ENCODE assay signal across 25 cellular contexts in the genomic region with DNA sequence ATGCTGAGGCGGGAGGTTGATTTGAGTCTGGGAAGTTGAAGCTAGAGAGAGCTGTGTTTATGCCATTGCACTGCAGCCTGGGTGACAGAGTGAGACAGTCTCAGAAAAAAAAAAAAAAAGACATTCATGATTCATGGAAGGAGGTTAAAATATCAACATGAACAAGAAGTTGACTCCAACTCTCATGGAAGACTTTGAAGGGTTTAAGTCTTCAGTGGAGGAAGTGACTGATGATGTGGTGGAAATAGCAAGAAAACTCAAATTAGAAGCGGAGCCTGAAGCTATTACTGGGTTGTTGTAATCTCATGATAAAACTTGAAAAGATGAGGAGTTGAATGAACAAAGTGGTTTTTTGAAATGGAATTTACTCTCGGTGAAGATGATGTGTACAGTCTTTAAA.
A peak's percentile ranks its signal among the peaks of the same experiment; 100 is the strongest.
DNase-seq lines count a peak whose midpoint lies in the region; ATAC-seq and TF ChIP-seq lines count a peak whose summit lies in the region.
"Had no signal": no experiment of that assay in that cellular context is flagged by ENCODE, and none has a peak within 500 bp of the region (broad histone marks: within the 10 kb centered on the region; RNA-seq: fewer than 3 reads in every experiment).

No MANE protein-coding gene starts in this region.

- no peak for TF ChIP-seq CTCF in foreskin keratinocyte (conservative IDR thresholded peaks at IDR 0.05)

- no peaks in the 10 kb centered on the region for H3K4me1 ChIP-seq in foreskin keratinocyte
- H3K4me1 ChIP-seq: lower lobe of right lung, psoas muscle had no signal

- no peaks in the 10 kb centered on the region for H3K27me3 ChIP-seq in foreskin keratinocyte
- H3K27me3 ChIP-seq: hepatocyte had no signal

- peak; percentile 82 for ATAC-seq in foreskin keratinocyte
- no peak for ATAC-seq in HG03139 (IDR thresholded peaks at IDR 0.05; ENCODE audit: unreplicated experiment)
- ATAC-seq: esophagus mucosa; lower lobe of right lung; naive thymus-derived CD8-positive, alpha-beta T cell; psoas muscle; stimulated activated effector memory CD8-positive, alpha-beta T cell treated with anti-CD3 and anti-CD28 coated beads, Interleukin-12 subunit alpha, Interleukin-12 subunit beta, amount 100 ng/mL, for 72 hours had no signal

- H3K27ac ChIP-seq in foreskin keratinocyte: peak overlapping the region; percentile 46
- H3K27ac ChIP-seq: hepatocyte, KMS-11, lower lobe of right lung, psoas muscle, RWPE1, SK-N-MC had no signal

- DNase-seq in EH (ENCODE audit: low read depth) (peak; percentile 71), HT1080 (ENCODE audit: low read depth) (peak; percentile 92), amniotic epithelial cell (ENCODE audit: low read depth) (peak; percentile 15), foreskin keratinocyte (peak; percentile 90 to 94), NCI-H1092 treated with DMSO at 0.1 percent for 48 hours (lab: John Stamatoyannopoulos, UW) (no peak), middle frontal gyrus (ENCODE audit: extremely low spot score, low spot score) (no peak), NCI-H2227 (lab: John Stamatoyannopoulos, UW; ENCODE audit: unreplicated experiment) (no peak)
- DNase-seq: activated CD4-positive, CD25-positive, alpha-beta regulatory T cell; activated gamma-delta T cell; activated naive CD8-positive, alpha-beta T cell treated with anti-CD3 and anti-CD28 coated beads for 36 hours; activated T-cell treated with anti-CD3 and anti-CD28 coated beads, Interleukin-2, amount 50 U/mL, for 24 hours; CD8-positive, alpha-beta memory T cell; lower lobe of right lung; naive thymus-derived CD8-positive, alpha-beta T cell; NCI-H1436 treated with DMSO at 0.1 percent for 48 hours; occipital lobe; psoas muscle; stimulated activated CD4-positive, alpha-beta T cell treated with anti-CD3 and anti-CD28 coated beads, Interleukin-15, amount 100 ng/mL, for 24 hours had no signal

Comparison
In these comparisons a context has a peak if more than half of its experiments do, and no peak if none do; other contexts are left out.
1. DNase-seq: peak in EH (single experiment), HT1080 (single experiment), amniotic epithelial cell (single experiment) and foreskin keratinocyte (2 of 2); none in NCI-H1092 treated with DMSO at 0.1 percent for 48 hours (single experiment), middle frontal gyrus (single experiment) and NCI-H2227 (single experiment).